Comparison of ENCODE assay signal across 16 cellular contexts in genomic region chr4:117326091-117326490, GRCh38.
"Had no signal": no experiment of that assay in that cellular context is flagged by ENCODE, and none has a peak within 500 bp of the region (broad histone marks: within the 10 kb centered on the region; RNA-seq: fewer than 3 reads in every experiment).

No MANE protein-coding gene starts in this region.

- DNase-seq: activated B cell treated with CpG ODN at 0.5 μM for 24 hours; activated CD4-positive, alpha-beta memory T cell treated with anti-CD3 and anti-CD28 coated beads, Interleukin-2, amount 10 ng/mL, durations not matched to agents 7 days and 5 days; activated CD4-positive, alpha-beta T cell treated with anti-CD3 and anti-CD28 coated beads for 4 hours; activated CD8-positive, alpha-beta memory T cell treated with anti-CD3 and anti-CD28 coated beads, Interleukin-2, amount 10 ng/mL, durations not matched to agents 7 days and 5 days; activated naive CD4-positive, alpha-beta T cell; anterior cingulate cortex; cerebellar nuclear complex; effector CD4-positive, alpha-beta T cell; immature natural killer cell; left cardiac atrium; sigmoid colon; stimulated activated naive CD4-positive, alpha-beta T cell treated with Interleukin-2 at 50 U/mL for 16 hours; tibial artery had no signal

- ATAC-seq: activated CD8-positive, alpha-beta memory T cell treated with anti-CD3 and anti-CD28 coated beads, Interleukin-2, amount 10 ng/mL, durations not matched to agents 7 days and 5 days; activated T-helper 17 cell treated with anti-CD3 and anti-CD28 coated beads, Interleukin-2, amount 50 U/mL, for 72 hours; esophagus mucosa; left cardiac atrium had no signal

- H3K9me3 ChIP-seq: sigmoid colon, tibial artery had no signal

- H3K36me3 ChIP-seq: sigmoid colon, tibial artery had no signal

- H3K79me2 ChIP-seq: parathyroid adenoma had no signal

- H3K4me1 ChIP-seq: parathyroid adenoma, sigmoid colon, tibial artery had no signal

- H3K4me3 ChIP-seq: sigmoid colon, tibial artery had no signal

- H3K27me3 ChIP-seq: sigmoid colon, tibial artery had no signal

- H3K9ac ChIP-seq: parathyroid adenoma had no signal

- H3K27ac ChIP-seq: parathyroid adenoma, sigmoid colon, tibial artery had no signal

- H2AFZ ChIP-seq: parathyroid adenoma had no signal
